ENCODE assay signal across 9 cellular contexts in genomic region chr5:135829681-135830383, GRCh38. TPM values are rescaled to one million over a fixed set of nuclear protein-coding genes. Genes with fewer than 3 reads are reported as not detected.
A peak's percentile ranks its signal among the peaks of the same experiment; 100 is the strongest.
DNase-seq lines count a peak whose midpoint lies in the region; ATAC-seq, FAIRE-seq and TF ChIP-seq lines count a peak whose summit lies in the region.
"Had no signal": no experiment of that assay in that cellular context is flagged by ENCODE, and none has a peak within 500 bp of the region (broad histone marks: within the 10 kb centered on the region; RNA-seq: fewer than 3 reads in every experiment).

No MANE protein-coding gene starts in this region.

- H3K9me3 ChIP-seq in breast epithelium = no peaks in the 10 kb centered on the region

- H3K9me3 Mint-ChIP-seq in effector memory CD8-positive, alpha-beta T cell = no peaks in the 10 kb centered on the region

- ATAC-seq in stimulated activated naive CD8-positive, alpha-beta T cell treated with anti-CD3 and anti-CD28 coated beads, Interleukin-15, Interleukin-2, amounts not matched to agents 100 U/mL and 50 U/mL, for 24 hours = no peak
- ATAC-seq in effector memory CD8-positive, alpha-beta T cell (replicated peaks) = no peak

- H3K4me2 ChIP-seq in KMS-11 = 0 out of 2 replicates have a peak overlapping the region, but pooled peaks have one; percentile 1

- peak overlapping the region; percentile 13; the same call in 1 of the 2 replicates for H2AFZ ChIP-seq in KMS-11 (ENCODE audit: low read depth)

- no peaks in the 10 kb centered on the region for H3K27me3 ChIP-seq in KMS-11 (ENCODE audit: insufficient read depth, low read depth)
- H3K27me3 ChIP-seq in breast epithelium = peaks cover 0 to 28% of the 10 kb centered on the region in 2 donors
- peaks cover 62% of the 10 kb centered on the region for H3K27me3 ChIP-seq in kidney epithelial cell (ENCODE audit: control insufficient read depth, insufficient read depth, low read length)

- no peaks in the 10 kb centered on the region for H3K36me3 ChIP-seq in KMS-11 (ENCODE audit: insufficient read depth)
- H3K36me3 ChIP-seq in breast epithelium = no peaks in the 10 kb centered on the region
- H3K36me3 ChIP-seq in kidney epithelial cell (ENCODE audit: control insufficient read depth, insufficient read depth, low read length) = no peaks in the 10 kb centered on the region

- H3K27me3 Mint-ChIP-seq in effector memory CD8-positive, alpha-beta T cell = peaks cover 40 to 61% of the 10 kb centered on the region in 2 donors

- no peak for FAIRE-seq in RCC 7860 (lab: Jason Lieb, UNC)

- intact Hi-C loops in breast epithelium (cut with DNase I; ENCODE audit: low total_unique reads) = loop anchor here (5.0 kb wide), 1 partner anchor 873 kb away; no protein-coding TSS in a partner anchor

- no peak overlapping the region for H3K27ac Mint-ChIP-seq in effector memory CD8-positive, alpha-beta T cell
- H3K27ac Mint-ChIP-seq: CD4-positive, alpha-beta memory T cell had no signal

- no peak overlapping the region for H3K4me3 ChIP-seq in KMS-11 (IDR thresholded peaks at IDR 0.05; ENCODE audit: insufficient read depth, low read depth, low read length)
- no peak overlapping the region for H3K4me3 ChIP-seq in breast epithelium
- H3K4me3 ChIP-seq in kidney epithelial cell (ENCODE audit: low read depth, low read length) = no peak overlapping the region

- H3K27ac ChIP-seq in KMS-11 (no peak overlapping the region), breast epithelium (no peak overlapping the region)

- no peak overlapping the region for H3K4me3 Mint-ChIP-seq in effector memory CD8-positive, alpha-beta T cell
- H3K4me3 Mint-ChIP-seq: CD4-positive, alpha-beta memory T cell had no signal

- no peaks in the 10 kb centered on the region for H3K36me3 Mint-ChIP-seq in effector memory CD8-positive, alpha-beta T cell (ENCODE audit: insufficient read depth)
- H3K36me3 Mint-ChIP-seq: CD4-positive, alpha-beta memory T cell had no signal

- no peaks in the 10 kb centered on the region for H3K79me2 ChIP-seq in KMS-11 (ENCODE audit: insufficient read depth, low read depth)

- TF ChIP-seq POLR2A in breast epithelium (IDR thresholded peaks at IDR 0.05) = no peak

- H4K20me1 ChIP-seq in KMS-11 (ENCODE audit: insufficient read depth) = no peaks in the 10 kb centered on the region

- peaks cover 4% of the 10 kb centered on the region for H3K4me1 ChIP-seq in KMS-11 (ENCODE audit: low read depth, poor library complexity, severe bottlenecking)
- H3K4me1 ChIP-seq in breast epithelium = no peaks in the 10 kb centered on the region

- H3K9ac ChIP-seq in KMS-11 = no peak overlapping the region

- peak; percentile 30 for DNase-seq in NK-92 treated with Interleukin-12 subunit alpha and Interleukin-12 subunit beta, amount 100 ng/mL, for 24 hours (lab: John Stamatoyannopoulos, UW)
- DNase-seq in NK-92 (lab: John Stamatoyannopoulos, UW; ENCODE audit: unreplicated experiment) (no peak), RCC 7860 (ENCODE audit: low spot score) (peak; percentile 31), breast epithelium (ENCODE audit: low spot score in 2 of 2) (peak; percentile 42 to 65), kidney epithelial cell (ENCODE audit: low read depth) (peak; percentile 4)
- peak; percentile 58 for DNase-seq in stimulated activated naive CD8-positive, alpha-beta T cell treated with anti-CD3 and anti-CD28 coated beads, Interleukin-15, Interleukin-2, amounts not matched to agents 100 U/mL and 50 U/mL, for 24 hours
- DNase-seq in effector memory CD8-positive, alpha-beta T cell = no peak

- peak; percentile 87 for TF ChIP-seq CTCF in KMS-11 (conservative IDR thresholded peaks at IDR 0.05; ENCODE audit: low read depth, low read length)
- peak in 2 of 3 donors; percentile 36 to 52 for TF ChIP-seq CTCF in breast epithelium (IDR thresholded peaks at IDR 0.05)
- peak; percentile 94 for TF ChIP-seq CTCF in kidney epithelial cell (IDR thresholded peaks at IDR 0.05; ENCODE audit: insufficient read depth, low read length, poor library complexity, severe bottlenecking)

- H3K4me1 Mint-ChIP-seq in effector memory CD8-positive, alpha-beta T cell (ENCODE audit: low read depth in 2 of 2) = peaks cover 4 to 9% of the 10 kb centered on the region in 2 donors

RNA-seq across cellular contexts. Expression of gene SLC25A48, which starts 4.6 kb away (rescaled TPM):
- total RNA-seq in breast epithelium = 1 to 10 TPM in 2 of 3 donors, under 1 TPM in 1; 0.33 to 6.2 (median 1.8) TPM
- total RNA-seq in kidney epithelial cell = not detected in 2 replicates
- total RNA-seq: CD4-positive, alpha-beta memory T cell had no signal

Comparison
In these comparisons a context has a peak if more than half of its experiments do, and no peak if none do; other contexts are left out.
1. DNase-seq: peak in NK-92 treated with Interleukin-12 subunit alpha and Interleukin-12 subunit beta, amount 100 ng/mL, for 24 hours (single experiment), RCC 7860 (single experiment), breast epithelium (2 of 2), kidney epithelial cell (single experiment) and stimulated activated naive CD8-positive, alpha-beta T cell treated with anti-CD3 and anti-CD28 coated beads, Interleukin-15, Interleukin-2, amounts not matched to agents 100 U/mL and 50 U/mL, for 24 hours (single experiment); none in NK-92 (single experiment) and effector memory CD8-positive, alpha-beta T cell (0 of 3).
2. CTCF ChIP-seq: peak in every context shown above with its lines; median percentile 94 in kidney epithelial cell; 87 in KMS-11; 44 in breast epithelium.